Comparison of ENCODE assay signal across 30 cellular contexts in the genomic region with DNA sequence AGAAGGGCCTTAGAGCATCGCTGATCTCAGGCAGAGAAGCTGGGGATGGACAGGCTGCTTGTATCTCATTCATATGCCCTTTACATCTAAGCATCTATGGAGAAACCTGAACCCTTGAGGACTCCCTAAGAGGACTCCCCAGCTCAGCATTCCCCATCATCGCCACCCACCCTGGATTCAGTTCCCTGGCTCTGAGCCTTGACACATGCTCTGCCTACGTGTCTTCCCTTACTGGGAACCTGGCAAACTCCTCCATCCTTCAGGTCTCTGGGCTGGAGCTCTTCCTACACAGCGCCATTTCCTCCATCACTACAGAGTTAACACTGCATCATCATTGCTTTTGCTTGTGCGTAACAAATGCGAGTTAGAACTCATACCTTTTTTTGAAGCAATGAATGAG. TPM values are rescaled to one million over a fixed set of nuclear protein-coding genes. Genes with fewer than 3 reads are reported as not detected.
DNase-seq lines count a peak whose midpoint lies in the region; ATAC-seq, FAIRE-seq and TF ChIP-seq lines count a peak whose summit lies in the region.
"Had no signal": no experiment of that assay in that cellular context is flagged by ENCODE, and none has a peak within 500 bp of the region (broad histone marks: within the 10 kb centered on the region; RNA-seq: fewer than 3 reads in every experiment).

No MANE protein-coding gene starts in this region.

- H4K8ac ChIP-seq in H1 (ENCODE audit: extremely low read depth, insufficient read depth, low read length), result no peak overlapping the region

- H3K27ac ChIP-seq in H1 (ENCODE audit: low read depth, low read length) (no peak overlapping the region), kidney (ENCODE audit: low read depth in 2 of 2, low read length in 2 of 2) (no peak overlapping the region)
- H3K27ac ChIP-seq: BLaER1 had no signal

- H3K9me3 ChIP-seq in H1 (ENCODE audit: insufficient read depth in 2 of 2, low read depth in 1 of 2, low read length in 1 of 2) (no peaks in the 10 kb centered on the region), kidney (ENCODE audit: control insufficient read depth in 1 of 2, low read length in 2 of 2) (no peaks in the 10 kb centered on the region)
- H3K9me3 ChIP-seq: BE2C, BLaER1 had no signal

- H3K79me2 ChIP-seq in H1 (ENCODE audit: control insufficient read depth in 1 of 2, insufficient read depth in 2 of 2, low read length in 2 of 2), result no peaks in the 10 kb centered on the region

- 84% methylated on average over 6 of the region's 6 CpGs; no CpG with 5 or more reads in 1 of the 2 experiments for WGBS in H1 (ENCODE audit: extremely low coverage in 1 of 2, insufficient coverage in 1 of 2, insufficient read length in 1 of 2, insufficient replicate concordance in 2 of 2, low coverage in 1 of 2, low lambda C conversion rate in 2 of 2, missing lambda C conversion rate in 1 of 2), 2 experiments

- TF ChIP-seq RAD21 in H1 (IDR thresholded peaks at IDR 0.05 in 1 of 2, conservative IDR thresholded peaks at IDR 0.05 in 1 of 2; ENCODE audit: low read depth in 2 of 2, low read length in 2 of 2), result no peak

- H3K18ac ChIP-seq in H1 (ENCODE audit: extremely low read depth, low read length), result no peak overlapping the region

- CTCF ChIA-PET in H1 (lab: Charles Lee; ENCODE audit: partially characterized antibody), result interaction anchor here (0.5 to 6.8 kb wide), 5 partner anchors 11 to 217 kb away, joined by 3 to 51 read pairs (median 4); no protein-coding TSS in a partner anchor

- H3K79me1 ChIP-seq in H1 (ENCODE audit: low read depth, low read length), result no peaks in the 10 kb centered on the region

- no peak overlapping the region for H3K56ac ChIP-seq in H1 (replicated peaks; ENCODE audit: insufficient read length, low read depth, low read length)

- H2BK5ac ChIP-seq in H1 (ENCODE audit: low read depth, low read length), result no peak overlapping the region

- no peak overlapping the region for H2BK120ac ChIP-seq in H1 (replicated peaks; ENCODE audit: low read depth, low read length)

- no peaks in the 10 kb centered on the region for H3K23me2 ChIP-seq in H1 (ENCODE audit: low read depth, low read length)

- DNase-seq in H1 (ENCODE audit: low read depth in 1 of 2, low spot score in 2 of 2), result no peak
- peak; percentile 11 for DNase-seq in kidney
- DNase-seq in putamen (ENCODE audit: low spot score), result peak; percentile 76
- no peak for DNase-seq in RCC 7860 (ENCODE audit: low spot score)
- no peak for DNase-seq in GM12892 (ENCODE audit: insufficient read length)
- no peak for DNase-seq in kidney glomerular epithelial cell (lab: John Stamatoyannopoulos, UW)
- DNase-seq: 8988T; ACHN; BE2C; C1 segment of cervical spinal cord; CD4-positive, alpha-beta memory T cell; CD4-positive, CD25-positive, alpha-beta regulatory T cell; CD8-positive, alpha-beta memory T cell; COR-L47; DMS 273 treated with DMSO at 0.1 percent for 48 hours; DMS153; DMS53; DMS79; DND-41; EL; GDM1 had no signal

- H3K4me3 ChIP-seq in H1 (ENCODE audit: extremely low read depth in 1 of 4, insufficient read depth in 2 of 4, low read depth in 3 of 4, low read length in 4 of 4) (no peak overlapping the region), kidney (ENCODE audit: low read length in 2 of 2) (no peak overlapping the region)
- H3K4me3 ChIP-seq: BLaER1, GM12878 had no signal

- no peak for ATAC-seq in GM19351 (IDR thresholded peaks at IDR 0.05; ENCODE audit: unreplicated experiment)
- ATAC-seq: GM12878 had no signal

- no peak overlapping the region for H3K4me2 ChIP-seq in H1 (ENCODE audit: insufficient read depth in 1 of 2, low read depth in 2 of 2, low read length in 2 of 2)
- H3K4me2 ChIP-seq: BLaER1 had no signal

- no peak for TF ChIP-seq CTCF in H1 (IDR thresholded peaks at IDR 0.05; ENCODE audit: control extremely low read depth in 1 of 3, insufficient read depth in 1 of 3, low read depth in 1 of 3, low read length in 3 of 3)
- no peak for TF ChIP-seq CTCF in kidney (IDR thresholded peaks at IDR 0.05; ENCODE audit: borderline replicate concordance, extremely low read depth, insufficient read depth)

- peak overlapping the region; percentile 61; the same call in 1 of the 2 replicates for H2AK5ac ChIP-seq in H1 (ENCODE audit: low read depth, low read length)

- intact Hi-C loops in kidney (cut with DNase I), result no loop called here

- no peak overlapping the region for H2BK20ac ChIP-seq in H1 (ENCODE audit: low read length)

- no peak overlapping the region for H3K4ac ChIP-seq in H1 (replicated peaks; ENCODE audit: insufficient read length, low read depth, low read length)

- H3K9ac ChIP-seq in H1 (replicated peaks in 1 of 4; ENCODE audit: extremely low read depth in 1 of 4, low read depth in 3 of 4, low read length in 3 of 4), result no peak overlapping the region
- H3K9ac ChIP-seq in kidney (ENCODE audit: low read length in 2 of 2), result no peak overlapping the region
- H3K9ac ChIP-seq: BLaER1 had no signal

- H2AFZ ChIP-seq in H1 (ENCODE audit: low read length), result no peak overlapping the region

- H3K36me3 ChIP-seq in H1 (ENCODE audit: control insufficient read depth in 2 of 4, insufficient read depth in 4 of 4, low read length in 3 of 4) (no peaks in the 10 kb centered on the region), kidney (ENCODE audit: control insufficient read depth in 1 of 2, insufficient read depth in 2 of 2, low read length in 2 of 2) (no peaks in the 10 kb centered on the region)
- H3K36me3 ChIP-seq: BE2C, BLaER1 had no signal

- no peaks in the 10 kb centered on the region for H4K20me1 ChIP-seq in H1 (replicated peaks in 1 of 2; ENCODE audit: control insufficient read depth in 1 of 2, insufficient read depth in 2 of 2, low read length in 2 of 2)
- H4K20me1 ChIP-seq: BLaER1 had no signal

- H3K14ac ChIP-seq in H1 (ENCODE audit: insufficient read length), result no peak overlapping the region

- H2BK12ac ChIP-seq in H1 (ENCODE audit: low read depth, low read length), result no peak overlapping the region

- H3K27me3 ChIP-seq in H1 (replicated peaks in 1 of 4; ENCODE audit: control insufficient read depth in 3 of 4, extremely low read depth in 1 of 4, insufficient read depth in 3 of 4, low read length in 3 of 4), result peaks cover 0 to 12% (median 7%) of the 10 kb centered on the region in 4 experiments; a peak in 5 of 7 replicates
- H3K27me3 ChIP-seq: BE2C had no signal

- no peak for TF ChIP-seq EP300 in H1 (IDR thresholded peaks at IDR 0.05; ENCODE audit: borderline replicate concordance in 1 of 2, low read depth in 2 of 2, low read length in 2 of 2)

- POLR2A ChIA-PET in H1 (lab: Charles Lee; ENCODE audit: partially characterized antibody), result no interaction called here

- FAIRE-seq in H1 (lab: Jason Lieb, UNC) (no peak), kidney (lab: Jason Lieb, UNC) (no peak), RCC 7860 (lab: Jason Lieb, UNC) (no peak), GM12892 (lab: Jason Lieb, UNC) (no peak)
- FAIRE-seq: A204.1, GM12878, GM19239 had no signal

- H3K4me1 ChIP-seq in H1 (replicated peaks in 1 of 4; ENCODE audit: control insufficient read depth in 3 of 4, insufficient read depth in 4 of 4, low read length in 3 of 4) (peaks cover 0 to 2% (median under 1%) of the 10 kb centered on the region in 4 experiments; a peak in 1 of 7 replicates), kidney (ENCODE audit: control insufficient read depth in 1 of 2, insufficient read depth in 1 of 2, low read depth in 1 of 2, low read length in 2 of 2) (no peaks in the 10 kb centered on the region)
- H3K4me1 ChIP-seq: BE2C had no signal

- TF ChIP-seq POLR2A in H1 (IDR thresholded peaks at IDR 0.05; ENCODE audit: control extremely low read depth in 1 of 2, low read depth in 2 of 2, low read length in 2 of 2) (no peak), GM12892 (IDR thresholded peaks at IDR 0.05; ENCODE audit: low read depth, low read length) (no peak)

- H2BK15ac ChIP-seq in H1 (ENCODE audit: low read length), result no peak overlapping the region

- H4K5ac ChIP-seq in H1 (ENCODE audit: insufficient read length, low read depth, low read length), result no peak overlapping the region

- H4K91ac ChIP-seq in H1 (replicated peaks; ENCODE audit: insufficient read length, low read length), result no peak overlapping the region

- no peak overlapping the region for H3K23ac ChIP-seq in H1 (ENCODE audit: insufficient read length)

TF ChIP-seq in H1, 55 proteins besides CTCF, POLR2A, EP300 and RAD21:
- TF ChIP-seq SIX5 (IDR thresholded peaks at IDR 0.05; ENCODE audit: low read depth, low read length), result no peak
- TF ChIP-seq PHF8 (conservative IDR thresholded peaks at IDR 0.05; ENCODE audit: low read depth, low read length), result no peak
- TF ChIP-seq SIRT6 (IDR thresholded peaks at IDR 0.05; ENCODE audit: low read length), result no peak
- TF ChIP-seq RFX5 (IDR thresholded peaks at IDR 0.05; ENCODE audit: borderline replicate concordance, low read depth, low read length), result no peak
- TF ChIP-seq JUND (IDR thresholded peaks at IDR 0.05; ENCODE audit: low read length), result no peak
- TF ChIP-seq, protein P1, sequence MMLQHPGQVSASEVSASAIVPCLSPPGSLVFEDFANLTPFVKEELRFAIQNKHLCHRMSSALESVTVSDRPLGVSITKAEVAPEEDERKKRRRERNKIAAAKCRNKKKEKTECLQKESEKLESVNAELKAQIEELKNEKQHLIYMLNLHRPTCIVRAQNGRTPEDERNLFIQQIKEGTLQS (IDR thresholded peaks at IDR 0.05; ENCODE audit: insufficient read depth, low read depth, low read length), result no peak
- TF ChIP-seq BACH1 (IDR thresholded peaks at IDR 0.05; ENCODE audit: low read length), result no peak
- no peak for TF ChIP-seq YY1 (IDR thresholded peaks at IDR 0.05; ENCODE audit: low read depth, low read length)
- TF ChIP-seq EZH2 (IDR thresholded peaks at IDR 0.05; ENCODE audit: low read depth, low read length, severe bottlenecking), result no peak

RNA-seq across cellular contexts. Expression of a gene that starts 31.2 kb away (rescaled TPM):
- not detected in 2 replicates for total RNA-seq in H1 (2021; fragmentation: NEBNext Ultra II Directional; extraction: Animal tissue kit (Norgen Biotek cat#: 25700))
- polyA plus RNA-seq in H1 (2011; rRNA removed) (0.06 TPM in 2 replicates), kidney (ENCODE audit: insufficient read depth, low read depth, low replicate concordance) (not detected)
- polyA plus RNA-seq in H1 (2011; cell fraction: cytosol; rRNA removed), result 0.03 TPM
- 0.31 TPM for polyA plus RNA-seq in H1 (2011; cell fraction: nucleus; rRNA removed)
- polyA plus RNA-seq in H1 (2012, experiment 1 of 2), result 0.03 to 0.15 TPM (median 0.07 TPM) in 3 of 4 replicates, not detected in the other
- polyA plus RNA-seq in H1 (2012, experiment 2 of 2), result not detected
- 0.02 TPM for polyA plus RNA-seq in H1 (2013, experiment 1 of 2)
- polyA plus RNA-seq in H1 (2013, experiment 2 of 2), result 0.04 TPM
- polyA minus RNA-seq in H1 (2011; rRNA and poly(A)+ RNA removed), result not detected in 2 replicates
- polyA minus RNA-seq in H1 (2011; cell fraction: cytosol; rRNA and poly(A)+ RNA removed), result not detected
- polyA minus RNA-seq in H1 (2011; cell fraction: nucleus; rRNA and poly(A)+ RNA removed), result not detected
- total RNA-seq in kidney, result 0.16 TPM
- not detected for polyA plus RNA-seq in GM12892 (2012; ENCODE audit: missing spikeins)
- total RNA-seq: A673, Daoy had no signal
- polyA plus RNA-seq: AG04450, CD14-positive monocyte had no signal

Comparison
In these comparisons a context has a peak if more than half of its experiments do, and no peak if none do; other contexts are left out.
1. DNase-seq: peak in kidney (single experiment) and putamen (single experiment); none in H1 (0 of 2), RCC 7860 (single experiment), GM12892 (single experiment) and kidney glomerular epithelial cell (single experiment).